ENCODE assay signal across 10 cellular contexts in the genomic region with DNA sequence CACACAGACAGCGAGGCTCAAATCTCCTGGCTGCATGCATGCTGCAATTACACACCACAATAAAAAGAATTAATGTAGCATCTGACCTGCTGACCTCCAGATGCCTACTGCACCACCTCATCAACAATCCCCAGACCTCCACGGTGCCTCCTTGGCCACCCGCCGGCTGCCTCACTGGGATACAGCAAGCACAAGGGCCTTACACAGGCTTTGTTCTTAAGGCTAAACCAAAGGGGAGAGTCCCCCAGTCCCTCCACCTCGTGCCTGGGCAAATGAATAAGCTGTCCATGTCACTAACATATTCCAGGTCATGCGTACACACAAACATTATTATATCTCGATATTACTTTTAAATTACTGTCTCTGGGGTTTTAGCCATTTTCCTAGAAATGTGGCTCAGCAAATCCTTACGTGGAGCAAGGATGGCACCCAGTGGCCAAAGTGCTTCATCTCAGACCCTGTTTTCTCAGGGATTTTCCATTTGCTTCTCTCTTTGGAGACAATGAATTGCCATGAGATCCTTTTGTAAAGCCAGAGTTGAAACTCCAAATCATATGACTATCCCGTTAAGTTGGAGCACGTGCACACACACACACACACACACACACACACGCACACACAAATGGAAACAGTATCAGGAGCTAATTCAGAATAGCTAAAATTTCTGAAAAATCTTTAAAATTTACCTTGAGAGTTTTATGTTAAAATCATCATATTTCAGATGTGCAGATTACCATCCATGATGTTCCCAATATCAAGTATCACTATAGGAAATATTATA.
A peak's percentile ranks its signal among the peaks of the same experiment; 100 is the strongest.
DNase-seq lines count a peak whose midpoint lies in the region; ATAC-seq, FAIRE-seq and TF ChIP-seq lines count a peak whose summit lies in the region.
"Had no signal": no experiment of that assay in that cellular context is flagged by ENCODE, and none has a peak within 500 bp of the region (broad histone marks: within the 10 kb centered on the region; RNA-seq: fewer than 3 reads in every experiment).

No MANE protein-coding gene starts in this region.

- TF ChIP-seq POLR2A in A549 (IDR thresholded peaks at IDR 0.05; ENCODE audit: low read length) (no peak), esophagus squamous epithelium (IDR thresholded peaks at IDR 0.05) (no peak)

- no peak for TF ChIP-seq EP300 in A549 (IDR thresholded peaks at IDR 0.05)

- TF ChIP-seq CTCF in A549 (IDR thresholded peaks at IDR 0.05): peak; percentile 58
- peak in 4 of 6 experiments; percentile 30 to 51 (median 34) for TF ChIP-seq CTCF in esophagus squamous epithelium (IDR thresholded peaks at IDR 0.05)

- FAIRE-seq in A549 (lab: Jason Lieb, UNC): no peak
- FAIRE-seq: colon, GM18507 had no signal

- intact Hi-C loops in esophagus squamous epithelium (cut with DNase I): no loop called here

- peak; percentile 73 to 76 for TF ChIP-seq RAD21 in A549 (conservative IDR thresholded peaks at IDR 0.05 in 1 of 2, IDR thresholded peaks at IDR 0.05 in 1 of 2)

- H3K36me3 ChIP-seq in esophagus squamous epithelium: no peaks in the 10 kb centered on the region

- DNase-seq in A549 (ENCODE audit: low read depth in 1 of 2, low spot score in 1 of 2) (peak in 1 of 2 experiments; percentile 46), H4 (ENCODE audit: low spot score) (peak; percentile 31), RKO (ENCODE audit: low spot score) (peak; percentile 50), esophagus squamous epithelium (lab: John Stamatoyannopoulos, UW) (no peak), occipital lobe (lab: John Stamatoyannopoulos, UW) (peak; percentile 38), NOMO-1 treated with DMSO at 0.1 percent for 48 hours (lab: John Stamatoyannopoulos, UW; ENCODE audit: unreplicated experiment) (no peak)

- POLR2A ChIA-PET in A549 (lab: Yijun Ruan, JAX): no interaction called here

- H3K27ac ChIP-seq in A549 (no peak overlapping the region), esophagus squamous epithelium (no peak overlapping the region)

- H3K27me3 ChIP-seq in esophagus squamous epithelium: peaks cover 0 to 13% (median 0%) of the 10 kb centered on the region in 4 donors

- WGBS in A549 (ENCODE audit: missing lambda C conversion rate): 45% methylated on average over 11 of the region's 11 CpGs
- 28 to 42% methylated on average over 11 of the region's 11 CpGs for WGBS in esophagus squamous epithelium, 2 donors

- ATAC-seq in A549 (peak in 1 of 2 experiments; percentile 44; a peak in 3 of 6 replicates), GM18873 (IDR thresholded peaks at IDR 0.05; ENCODE audit: low FRiP score, unreplicated experiment) (no peak), GM18520 (IDR thresholded peaks at IDR 0.05; ENCODE audit: unreplicated experiment) (no peak)

- no peak overlapping the region for H3K4me2 ChIP-seq in A549

- peaks cover 3% of the 10 kb centered on the region; the same call in 1 of the 3 replicates for H3K4me1 ChIP-seq in A549
- H3K4me1 ChIP-seq in esophagus squamous epithelium: peaks cover 0 to 16% (median 7%) of the 10 kb centered on the region in 3 donors

- H3K9me3 ChIP-seq in A549: no peaks in the 10 kb centered on the region
- no peaks in the 10 kb centered on the region for H3K9me3 ChIP-seq in esophagus squamous epithelium

- CTCF ChIA-PET in A549 (lab: Yijun Ruan, JAX): interaction anchor here (0.5 to 1.4 kb wide), 25 partner anchors 8 to 937 kb away, joined by 3 to 7 read pairs (median 3); no protein-coding TSS in a partner anchor

- H3K4me3 ChIP-seq in A549 (no peak overlapping the region), esophagus squamous epithelium (no peak overlapping the region)

TF ChIP-seq in A549, 52 proteins besides CTCF, POLR2A, EP300 and RAD21:
- TF ChIP-seq ESRRA (IDR thresholded peaks at IDR 0.05; ENCODE audit: borderline replicate concordance, low read length): no peak
- no peak for TF ChIP-seq CHD2 (IDR thresholded peaks at IDR 0.05; ENCODE audit: low read length, partially characterized antibody)
- TF ChIP-seq FOSL2 (IDR thresholded peaks at IDR 0.05): no peak
- TF ChIP-seq FOSL2 (CRISPR knock-in tag; IDR thresholded peaks at IDR 0.05): no peak
- TF ChIP-seq SMC3 (IDR thresholded peaks at IDR 0.05): peak; percentile 48; the same call in 2 of the 3 replicates

Comparison
In these comparisons a context has a peak if more than half of its experiments do, and no peak if none do; other contexts are left out.
1. DNase-seq: peak in H4 (single experiment), RKO (single experiment) and occipital lobe (single experiment); none in esophagus squamous epithelium (single experiment) and NOMO-1 treated with DMSO at 0.1 percent for 48 hours (single experiment).